In genomic region chr19:5705552-5705951, GRCh38 we compare ENCODE assay signal across 1 cellular context.
TF ChIP-seq lines count a peak whose summit lies in the region.

No MANE protein-coding gene starts in this region.

TF ChIP-seq in K562, 482 proteins besides CTCF, POLR2A, EP300 and RAD21 (continues in another document):
- TF ChIP-seq TEAD2 (tag; IDR thresholded peaks at IDR 0.05) (no peak), PHF8 (IDR thresholded peaks at IDR 0.05; ENCODE audit: borderline replicate concordance, low read length) (no peak), SAFB2 (IDR thresholded peaks at IDR 0.05; ENCODE audit: borderline replicate concordance, low read depth, low read length, severe bottlenecking) (no peak), FOXJ2 (tag; IDR thresholded peaks at IDR 0.05) (no peak), CAMTA2 (CRISPR knock-in tag; conservative IDR thresholded peaks at IDR 0.05) (no peak), POLR2G (IDR thresholded peaks at IDR 0.05; ENCODE audit: low read depth, low read length) (peak; percentile 80), ZNF766 (CRISPR knock-in tag; conservative IDR thresholded peaks at IDR 0.05) (no peak), BRD9 (IDR thresholded peaks at IDR 0.05; ENCODE audit: low read depth, partially characterized antibody) (no peak), ZC3H11A (IDR thresholded peaks at IDR 0.05; ENCODE audit: low read depth, low read length) (no peak), CEBPG (CRISPR knock-in tag; IDR thresholded peaks at IDR 0.05) (no peak), CEBPG (tag; conservative IDR thresholded peaks at IDR 0.05 in 1 of 2, IDR thresholded peaks at IDR 0.05 in 1 of 2) (no peak), HNRNPLL (IDR thresholded peaks at IDR 0.05; ENCODE audit: low read depth, low read length, poor library complexity, severe bottlenecking) (no peak), SRSF9 (IDR thresholded peaks at IDR 0.05; ENCODE audit: borderline replicate concordance, low read depth, low read length) (no peak), KLF6 (CRISPR knock-in tag; IDR thresholded peaks at IDR 0.05; ENCODE audit: borderline replicate concordance) (no peak), SMAD2 (IDR thresholded peaks at IDR 0.05; ENCODE audit: low read depth, low read length) (no peak), SUPT5H (IDR thresholded peaks at IDR 0.05) (peak; percentile 26; the same call in 1 of the 2 replicates), CBX2 (IDR thresholded peaks at IDR 0.05; ENCODE audit: insufficient read depth, low read length, poor library complexity, severe bottlenecking) (no peak), MITF (IDR thresholded peaks at IDR 0.05) (no peak), HDAC1 (IDR thresholded peaks at IDR 0.05) (no peak), RBFOX2 (IDR thresholded peaks at IDR 0.05; ENCODE audit: low read depth, low read length) (peak; percentile 58), SMARCE1 (IDR thresholded peaks at IDR 0.05) (no peak), RERE (CRISPR knock-in tag; IDR thresholded peaks at IDR 0.05; ENCODE audit: borderline replicate concordance) (no peak)
- TF ChIP-seq, protein P1, sequence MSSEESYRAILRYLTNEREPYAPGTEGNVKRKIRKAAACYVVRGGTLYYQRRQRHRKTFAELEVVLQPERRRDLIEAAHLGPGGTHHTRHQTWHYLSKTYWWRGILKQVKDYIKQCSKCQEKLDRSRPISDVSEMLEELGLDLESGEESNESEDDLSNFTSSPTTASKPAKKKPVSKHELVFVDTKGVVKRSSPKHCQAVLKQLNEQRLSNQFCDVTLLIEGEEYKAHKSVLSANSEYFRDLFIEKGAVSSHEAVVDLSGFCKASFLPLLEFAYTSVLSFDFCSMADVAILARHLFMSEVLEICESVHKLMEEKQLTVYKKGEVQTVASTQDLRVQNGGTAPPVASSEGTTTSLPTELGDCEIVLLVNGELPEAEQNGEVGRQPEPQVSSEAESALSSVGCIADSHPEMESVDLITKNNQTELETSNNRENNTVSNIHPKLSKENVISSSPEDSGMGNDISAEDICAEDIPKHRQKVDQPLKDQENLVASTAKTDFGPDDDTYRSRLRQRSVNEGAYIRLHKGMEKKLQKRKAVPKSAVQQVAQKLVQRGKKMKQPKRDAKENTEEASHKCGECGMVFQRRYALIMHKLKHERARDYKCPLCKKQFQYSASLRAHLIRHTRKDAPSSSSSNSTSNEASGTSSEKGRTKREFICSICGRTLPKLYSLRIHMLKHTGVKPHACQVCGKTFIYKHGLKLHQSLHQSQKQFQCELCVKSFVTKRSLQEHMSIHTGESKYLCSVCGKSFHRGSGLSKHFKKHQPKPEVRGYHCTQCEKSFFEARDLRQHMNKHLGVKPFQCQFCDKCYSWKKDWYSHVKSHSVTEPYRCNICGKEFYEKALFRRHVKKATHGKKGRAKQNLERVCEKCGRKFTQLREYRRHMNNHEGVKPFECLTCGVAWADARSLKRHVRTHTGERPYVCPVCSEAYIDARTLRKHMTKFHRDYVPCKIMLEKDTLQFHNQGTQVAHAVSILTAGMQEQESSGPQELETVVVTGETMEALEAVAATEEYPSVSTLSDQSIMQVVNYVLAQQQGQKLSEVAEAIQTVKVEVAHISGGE (CRISPR knock-in tag; IDR thresholded peaks at IDR 0.05): no peak
- TF ChIP-seq, protein P2, sequence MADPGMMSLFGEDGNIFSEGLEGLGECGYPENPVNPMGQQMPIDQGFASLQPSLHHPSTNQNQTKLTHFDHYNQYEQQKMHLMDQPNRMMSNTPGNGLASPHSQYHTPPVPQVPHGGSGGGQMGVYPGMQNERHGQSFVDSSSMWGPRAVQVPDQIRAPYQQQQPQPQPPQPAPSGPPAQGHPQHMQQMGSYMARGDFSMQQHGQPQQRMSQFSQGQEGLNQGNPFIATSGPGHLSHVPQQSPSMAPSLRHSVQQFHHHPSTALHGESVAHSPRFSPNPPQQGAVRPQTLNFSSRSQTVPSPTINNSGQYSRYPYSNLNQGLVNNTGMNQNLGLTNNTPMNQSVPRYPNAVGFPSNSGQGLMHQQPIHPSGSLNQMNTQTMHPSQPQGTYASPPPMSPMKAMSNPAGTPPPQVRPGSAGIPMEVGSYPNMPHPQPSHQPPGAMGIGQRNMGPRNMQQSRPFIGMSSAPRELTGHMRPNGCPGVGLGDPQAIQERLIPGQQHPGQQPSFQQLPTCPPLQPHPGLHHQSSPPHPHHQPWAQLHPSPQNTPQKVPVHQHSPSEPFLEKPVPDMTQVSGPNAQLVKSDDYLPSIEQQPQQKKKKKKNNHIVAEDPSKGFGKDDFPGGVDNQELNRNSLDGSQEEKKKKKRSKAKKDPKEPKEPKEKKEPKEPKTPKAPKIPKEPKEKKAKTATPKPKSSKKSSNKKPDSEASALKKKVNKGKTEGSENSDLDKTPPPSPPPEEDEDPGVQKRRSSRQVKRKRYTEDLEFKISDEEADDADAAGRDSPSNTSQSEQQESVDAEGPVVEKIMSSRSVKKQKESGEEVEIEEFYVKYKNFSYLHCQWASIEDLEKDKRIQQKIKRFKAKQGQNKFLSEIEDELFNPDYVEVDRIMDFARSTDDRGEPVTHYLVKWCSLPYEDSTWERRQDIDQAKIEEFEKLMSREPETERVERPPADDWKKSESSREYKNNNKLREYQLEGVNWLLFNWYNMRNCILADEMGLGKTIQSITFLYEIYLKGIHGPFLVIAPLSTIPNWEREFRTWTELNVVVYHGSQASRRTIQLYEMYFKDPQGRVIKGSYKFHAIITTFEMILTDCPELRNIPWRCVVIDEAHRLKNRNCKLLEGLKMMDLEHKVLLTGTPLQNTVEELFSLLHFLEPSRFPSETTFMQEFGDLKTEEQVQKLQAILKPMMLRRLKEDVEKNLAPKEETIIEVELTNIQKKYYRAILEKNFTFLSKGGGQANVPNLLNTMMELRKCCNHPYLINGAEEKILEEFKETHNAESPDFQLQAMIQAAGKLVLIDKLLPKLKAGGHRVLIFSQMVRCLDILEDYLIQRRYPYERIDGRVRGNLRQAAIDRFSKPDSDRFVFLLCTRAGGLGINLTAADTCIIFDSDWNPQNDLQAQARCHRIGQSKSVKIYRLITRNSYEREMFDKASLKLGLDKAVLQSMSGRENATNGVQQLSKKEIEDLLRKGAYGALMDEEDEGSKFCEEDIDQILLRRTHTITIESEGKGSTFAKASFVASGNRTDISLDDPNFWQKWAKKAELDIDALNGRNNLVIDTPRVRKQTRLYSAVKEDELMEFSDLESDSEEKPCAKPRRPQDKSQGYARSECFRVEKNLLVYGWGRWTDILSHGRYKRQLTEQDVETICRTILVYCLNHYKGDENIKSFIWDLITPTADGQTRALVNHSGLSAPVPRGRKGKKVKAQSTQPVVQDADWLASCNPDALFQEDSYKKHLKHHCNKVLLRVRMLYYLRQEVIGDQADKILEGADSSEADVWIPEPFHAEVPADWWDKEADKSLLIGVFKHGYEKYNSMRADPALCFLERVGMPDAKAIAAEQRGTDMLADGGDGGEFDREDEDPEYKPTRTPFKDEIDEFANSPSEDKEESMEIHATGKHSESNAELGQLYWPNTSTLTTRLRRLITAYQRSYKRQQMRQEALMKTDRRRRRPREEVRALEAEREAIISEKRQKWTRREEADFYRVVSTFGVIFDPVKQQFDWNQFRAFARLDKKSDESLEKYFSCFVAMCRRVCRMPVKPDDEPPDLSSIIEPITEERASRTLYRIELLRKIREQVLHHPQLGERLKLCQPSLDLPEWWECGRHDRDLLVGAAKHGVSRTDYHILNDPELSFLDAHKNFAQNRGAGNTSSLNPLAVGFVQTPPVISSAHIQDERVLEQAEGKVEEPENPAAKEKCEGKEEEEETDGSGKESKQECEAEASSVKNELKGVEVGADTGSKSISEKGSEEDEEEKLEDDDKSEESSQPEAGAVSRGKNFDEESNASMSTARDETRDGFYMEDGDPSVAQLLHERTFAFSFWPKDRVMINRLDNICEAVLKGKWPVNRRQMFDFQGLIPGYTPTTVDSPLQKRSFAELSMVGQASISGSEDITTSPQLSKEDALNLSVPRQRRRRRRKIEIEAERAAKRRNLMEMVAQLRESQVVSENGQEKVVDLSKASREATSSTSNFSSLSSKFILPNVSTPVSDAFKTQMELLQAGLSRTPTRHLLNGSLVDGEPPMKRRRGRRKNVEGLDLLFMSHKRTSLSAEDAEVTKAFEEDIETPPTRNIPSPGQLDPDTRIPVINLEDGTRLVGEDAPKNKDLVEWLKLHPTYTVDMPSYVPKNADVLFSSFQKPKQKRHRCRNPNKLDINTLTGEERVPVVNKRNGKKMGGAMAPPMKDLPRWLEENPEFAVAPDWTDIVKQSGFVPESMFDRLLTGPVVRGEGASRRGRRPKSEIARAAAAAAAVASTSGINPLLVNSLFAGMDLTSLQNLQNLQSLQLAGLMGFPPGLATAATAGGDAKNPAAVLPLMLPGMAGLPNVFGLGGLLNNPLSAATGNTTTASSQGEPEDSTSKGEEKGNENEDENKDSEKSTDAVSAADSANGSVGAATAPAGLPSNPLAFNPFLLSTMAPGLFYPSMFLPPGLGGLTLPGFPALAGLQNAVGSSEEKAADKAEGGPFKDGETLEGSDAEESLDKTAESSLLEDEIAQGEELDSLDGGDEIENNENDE (IDR thresholded peaks at IDR 0.05; ENCODE audit: low read depth, low read length): no peak
- TF ChIP-seq, protein P3, sequence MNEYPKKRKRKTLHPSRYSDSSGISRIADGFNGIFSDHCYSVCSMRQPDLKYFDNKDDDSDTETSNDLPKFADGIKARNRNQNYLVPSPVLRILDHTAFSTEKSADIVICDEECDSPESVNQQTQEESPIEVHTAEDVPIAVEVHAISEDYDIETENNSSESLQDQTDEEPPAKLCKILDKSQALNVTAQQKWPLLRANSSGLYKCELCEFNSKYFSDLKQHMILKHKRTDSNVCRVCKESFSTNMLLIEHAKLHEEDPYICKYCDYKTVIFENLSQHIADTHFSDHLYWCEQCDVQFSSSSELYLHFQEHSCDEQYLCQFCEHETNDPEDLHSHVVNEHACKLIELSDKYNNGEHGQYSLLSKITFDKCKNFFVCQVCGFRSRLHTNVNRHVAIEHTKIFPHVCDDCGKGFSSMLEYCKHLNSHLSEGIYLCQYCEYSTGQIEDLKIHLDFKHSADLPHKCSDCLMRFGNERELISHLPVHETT (CRISPR knock-in tag; conservative IDR thresholded peaks at IDR 0.05 in 1 of 2, IDR thresholded peaks at IDR 0.05 in 1 of 2): no peak
- TF ChIP-seq, protein P4, sequence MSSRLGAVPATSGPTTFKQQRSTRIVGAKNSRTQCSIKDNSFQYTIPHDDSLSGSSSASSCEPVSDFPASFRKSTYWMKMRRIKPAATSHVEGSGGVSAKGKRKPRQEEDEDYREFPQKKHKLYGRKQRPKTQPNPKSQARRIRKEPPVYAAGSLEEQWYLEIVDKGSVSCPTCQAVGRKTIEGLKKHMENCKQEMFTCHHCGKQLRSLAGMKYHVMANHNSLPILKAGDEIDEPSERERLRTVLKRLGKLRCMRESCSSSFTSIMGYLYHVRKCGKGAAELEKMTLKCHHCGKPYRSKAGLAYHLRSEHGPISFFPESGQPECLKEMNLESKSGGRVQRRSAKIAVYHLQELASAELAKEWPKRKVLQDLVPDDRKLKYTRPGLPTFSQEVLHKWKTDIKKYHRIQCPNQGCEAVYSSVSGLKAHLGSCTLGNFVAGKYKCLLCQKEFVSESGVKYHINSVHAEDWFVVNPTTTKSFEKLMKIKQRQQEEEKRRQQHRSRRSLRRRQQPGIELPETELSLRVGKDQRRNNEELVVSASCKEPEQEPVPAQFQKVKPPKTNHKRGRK (tag; IDR thresholded peaks at IDR 0.05): no peak
